Comparison of ENCODE assay signal across 9 cellular contexts in genomic region chr4:41363384-41363981, GRCh38.
DNase-seq lines count a peak whose midpoint lies in the region; ATAC-seq and TF ChIP-seq lines count a peak whose summit lies in the region.
"Had no signal": no experiment of that assay in that cellular context is flagged by ENCODE, and none has a peak within 500 bp of the region (broad histone marks: within the 10 kb centered on the region; RNA-seq: fewer than 3 reads in every experiment).

No MANE protein-coding gene starts in this region.

- H3K27ac ChIP-seq in RWPE2 (ENCODE audit: poor library complexity, severe bottlenecking), result peak overlapping the region; percentile 85

- peak overlapping the region; percentile 75 for H3K4me3 ChIP-seq in RWPE2 (ENCODE audit: severe bottlenecking)
- H3K4me3 ChIP-seq in foreskin fibroblast (ENCODE audit: low read depth in 1 of 2, low read length in 2 of 2), result peak overlapping the region in 1 of 2 donors; percentile 7
- H3K4me3 ChIP-seq in neuron (ENCODE audit: low read length), result peak overlapping the region; percentile 57

- H3K9me3 ChIP-seq in RWPE2 (ENCODE audit: severe bottlenecking) (no peaks in the 10 kb centered on the region), neuron (ENCODE audit: low read length) (no peaks in the 10 kb centered on the region)

- TF ChIP-seq CTCF in RWPE2 (IDR thresholded peaks at IDR 0.05; ENCODE audit: poor library complexity, severe bottlenecking) (no peak), foreskin fibroblast (IDR thresholded peaks at IDR 0.05; ENCODE audit: low read depth, low read length) (no peak)

- no peak overlapping the region for H2AFZ ChIP-seq in neuron (ENCODE audit: low read depth, low read length)

- peak; percentile 41 for ATAC-seq in RWPE2 (ENCODE audit: low read depth)
- ATAC-seq in GM19328 (IDR thresholded peaks at IDR 0.05; ENCODE audit: unreplicated experiment), result no peak
- ATAC-seq in HG02610 (IDR thresholded peaks at IDR 0.05; ENCODE audit: unreplicated experiment), result no peak

- DNase-seq in AG08395 (ENCODE audit: low spot score), result peak; percentile 73
- no peak for DNase-seq in RWPE2 (ENCODE audit: low spot score)
- DNase-seq in foreskin fibroblast, result peak; percentile 33 to 67
- DNase-seq in activated naive CD4-positive, alpha-beta T cell treated with anti-CD3 and anti-CD28 coated beads, Interleukin-2, amount 50 U/mL, for 16 hours, result no peak
- DNase-seq in NOMO-1 (lab: John Stamatoyannopoulos, UW; ENCODE audit: unreplicated experiment in 2 of 2), result no peak
- DNase-seq: activated CD8-positive, alpha-beta memory T cell treated with anti-CD3 and anti-CD28 coated beads for 24 hours had no signal

- H3K36me3 ChIP-seq in RWPE2 (ENCODE audit: low read depth) (peaks cover 29% of the 10 kb centered on the region), neuron (ENCODE audit: insufficient read depth, low read length) (no peaks in the 10 kb centered on the region)

- H3K4me1 ChIP-seq in RWPE2 (ENCODE audit: insufficient read depth, poor library complexity, severe bottlenecking), result peaks cover 14% of the 10 kb centered on the region
- peaks cover 44% of the 10 kb centered on the region for H3K4me1 ChIP-seq in neuron (ENCODE audit: insufficient read depth, low read length)

- H3K27me3 ChIP-seq in RWPE2 (ENCODE audit: insufficient read depth, poor library complexity, severe bottlenecking), result no peaks in the 10 kb centered on the region
- no peaks in the 10 kb centered on the region for H3K27me3 ChIP-seq in neuron (ENCODE audit: insufficient read depth, low read length)

Comparison
In these comparisons a context has a peak if more than half of its experiments do, and no peak if none do; other contexts are left out.
1. DNase-seq: peak in AG08395 (single experiment) and foreskin fibroblast (2 of 2); none in RWPE2 (single experiment), activated naive CD4-positive, alpha-beta T cell treated with anti-CD3 and anti-CD28 coated beads, Interleukin-2, amount 50 U/mL, for 16 hours (single experiment) and NOMO-1 (0 of 2).